In the genomic region with DNA sequence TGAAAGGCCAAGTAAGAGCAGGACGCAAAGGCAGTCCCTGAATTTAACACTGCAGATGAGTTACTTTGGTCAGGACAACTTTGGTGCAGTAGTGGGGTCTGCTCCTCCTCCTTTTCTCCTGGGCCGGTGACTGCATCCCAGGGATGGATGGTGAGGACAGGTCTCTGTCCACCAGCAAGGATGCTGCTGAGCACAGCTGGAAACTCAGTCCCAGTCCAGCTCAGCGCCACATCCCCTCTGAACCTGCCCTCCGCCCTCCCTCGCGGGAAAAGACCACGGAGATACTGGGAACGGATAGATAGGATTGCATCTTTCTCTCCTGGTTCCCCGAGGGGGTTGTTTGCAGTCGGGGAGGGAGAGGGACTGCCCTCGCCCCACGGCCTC, we compare ENCODE assay signal across 1 cellular context.
TF ChIP-seq lines count a peak whose summit lies in the region.

No MANE protein-coding gene starts in this region.

TF ChIP-seq in HepG2, 621 proteins besides CTCF, POLR2A, EP300 and RAD21:
- no peak for TF ChIP-seq NONO (IDR thresholded peaks at IDR 0.05)
- TF ChIP-seq NONO (CRISPR knock-in tag; conservative IDR thresholded peaks at IDR 0.05): 0 out of 2 replicates have a peak, but pooled peaks have one; percentile 16
- TF ChIP-seq, protein P1, sequence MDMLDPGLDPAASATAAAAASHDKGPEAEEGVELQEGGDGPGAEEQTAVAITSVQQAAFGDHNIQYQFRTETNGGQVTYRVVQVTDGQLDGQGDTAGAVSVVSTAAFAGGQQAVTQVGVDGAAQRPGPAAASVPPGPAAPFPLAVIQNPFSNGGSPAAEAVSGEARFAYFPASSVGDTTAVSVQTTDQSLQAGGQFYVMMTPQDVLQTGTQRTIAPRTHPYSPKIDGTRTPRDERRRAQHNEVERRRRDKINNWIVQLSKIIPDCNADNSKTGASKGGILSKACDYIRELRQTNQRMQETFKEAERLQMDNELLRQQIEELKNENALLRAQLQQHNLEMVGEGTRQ (IDR thresholded peaks at IDR 0.05; ENCODE audit: low read depth, low read length): no peak
- TF ChIP-seq, protein P1 (CRISPR knock-in tag; IDR thresholded peaks at IDR 0.05; ENCODE audit: borderline replicate concordance): no peak
